In genomic region chr16:10646581-10647263, GRCh38 we compare ENCODE assay signal across 21 cellular contexts. TPM values are rescaled to one million over a fixed set of nuclear protein-coding genes. Genes with fewer than 3 reads are reported as not detected.
"Had no signal": no experiment of that assay in that cellular context is flagged by ENCODE, and none has a peak within 500 bp of the region (broad histone marks: within the 10 kb centered on the region; RNA-seq: fewer than 3 reads in every experiment).

No MANE protein-coding gene starts in this region.

- H3K4me3 ChIP-seq: gastroesophageal sphincter, heart left ventricle, right atrium auricular region, tibial nerve had no signal

- ATAC-seq: activated naive CD8-positive, alpha-beta T cell treated with anti-CD3 and anti-CD28 coated beads, Interleukin-2, amount 50 U/mL, for 24 hours; gastroesophageal sphincter; heart left ventricle; SK-N-SH treated with all-trans-retinoic acid at 6 μM for 48 hours; T-cell had no signal

- H3K27ac ChIP-seq: gastroesophageal sphincter, heart left ventricle, right atrium auricular region had no signal

- FAIRE-seq: endometrium, kidney had no signal

- H3K4me1 ChIP-seq: gastroesophageal sphincter, heart left ventricle, right atrium auricular region, tibial nerve had no signal

- H3K36me3 ChIP-seq: gastroesophageal sphincter, heart left ventricle, right atrium auricular region, tibial nerve had no signal

- DNase-seq: activated CD4-positive, alpha-beta T cell treated with anti-CD3 and anti-CD28 coated beads for 1 hour; activated CD8-positive, alpha-beta memory T cell treated with anti-CD3 and anti-CD28 coated beads for 24 hours; activated CD8-positive, alpha-beta memory T cell treated with anti-CD3 and anti-CD28 coated beads, Interleukin-2, amount 50 U/mL, for 48 hours; activated effector memory CD4-positive, alpha-beta T cell treated with Interleukin-2 at 50 U/mL for 16 hours; activated naive CD4-positive, alpha-beta T cell treated with anti-CD3 and anti-CD28 coated beads, Interleukin-2, amount 10 ng/mL, durations not matched to agents 7 days and 5 days; activated naive CD8-positive, alpha-beta T cell treated with anti-CD3 and anti-CD28 coated beads, Interleukin-2, amount 50 U/mL, for 24 hours; activated T-cell treated with anti-CD3 and anti-CD28 coated beads, Interleukin-2, amount 50 U/mL, for 48 hours; cortex of kidney; heart left ventricle; kidney; nephron progenitor cell; occipital lobe; T-cell had no signal

- H3K9me3 ChIP-seq: gastroesophageal sphincter, heart left ventricle, right atrium auricular region, tibial nerve had no signal

- H3K27me3 ChIP-seq: gastroesophageal sphincter, heart left ventricle, right atrium auricular region, tibial nerve had no signal

RNA-seq across cellular contexts. Expression of gene TEKT5, which starts 48.0 kb away (rescaled TPM):
- total RNA-seq: lung microvascular endothelial cell, myocyte, right atrium auricular region, skeletal muscle tissue, T-cell, tibial nerve had no signal
- polyA plus RNA-seq: heart left ventricle had no signal
